10 cellular contexts compared by ENCODE assay signal in genomic region chr17:73492802-73493139, GRCh38.
DNase-seq lines count a peak whose midpoint lies in the region.
"Had no signal": no experiment of that assay in that cellular context is flagged by ENCODE, and none has a peak within 500 bp of the region (broad histone marks: within the 10 kb centered on the region; RNA-seq: fewer than 3 reads in every experiment).

No MANE protein-coding gene starts in this region.

- peak overlapping the region; percentile 73 for H3K56ac ChIP-seq in mesendoderm (ENCODE audit: low read length)

- H3K9ac ChIP-seq in mesendoderm (ENCODE audit: low read length) = no peak overlapping the region

- H3K36me3 ChIP-seq in H7 (replicated peaks; ENCODE audit: control insufficient read depth, insufficient read depth, low read length) (no peaks in the 10 kb centered on the region), mesendoderm (ENCODE audit: control insufficient read depth, insufficient read depth, low read length) (no peaks in the 10 kb centered on the region)

- H3K4ac ChIP-seq in mesendoderm (ENCODE audit: low read depth, low read length) = no peak overlapping the region

- H3K27ac ChIP-seq in mesendoderm (ENCODE audit: low read depth, low read length) = peak overlapping the region; percentile 88

- no peak overlapping the region for H2BK120ac ChIP-seq in mesendoderm (ENCODE audit: low read depth, low read length)

- peaks cover 24% of the 10 kb centered on the region for H3K4me1 ChIP-seq in mesendoderm (ENCODE audit: control insufficient read depth, low read depth, low read length)

- DNase-seq in H7 = peak; percentile 76
- DNase-seq in NCI-H1694 (lab: John Stamatoyannopoulos, UW) = peak; percentile 65
- DNase-seq in NCI-H82 (lab: John Stamatoyannopoulos, UW) = peak; percentile 96
- DNase-seq in mesendoderm = peak; percentile 93
- no peak for DNase-seq in EL
- no peak for DNase-seq in OCI-M2 (lab: John Stamatoyannopoulos, UW; ENCODE audit: unreplicated experiment)
- no peak for DNase-seq in cardiac septum (ENCODE audit: low spot score)
- DNase-seq: activated gamma-delta T cell treated with Interleukin-2 at 50 U/mL for 16 hours, kidney glomerular epithelial cell had no signal

- no peak overlapping the region for H3K4me2 ChIP-seq in mesendoderm (ENCODE audit: low read length)

- no peak overlapping the region for H2AK5ac ChIP-seq in mesendoderm (ENCODE audit: low read length)

- H4K8ac ChIP-seq in mesendoderm (ENCODE audit: low read depth, low read length) = no peak overlapping the region

- no peaks in the 10 kb centered on the region for H3K79me2 ChIP-seq in mesendoderm (ENCODE audit: control insufficient read depth, insufficient read depth, low read length)

- H3K27me3 ChIP-seq in H7 (ENCODE audit: control insufficient read depth, insufficient read depth, low read length) = no peaks in the 10 kb centered on the region
- no peaks in the 10 kb centered on the region for H3K27me3 ChIP-seq in mesendoderm (ENCODE audit: insufficient read depth, low read length, poor library complexity)

- no peak overlapping the region for H3K23ac ChIP-seq in mesendoderm (ENCODE audit: low read length)

- no peaks in the 10 kb centered on the region for H3K79me1 ChIP-seq in mesendoderm (ENCODE audit: low read length)

- intact Hi-C loops in cardiac septum (cut with DNase I) = no loop called here

- H4K5ac ChIP-seq in mesendoderm (ENCODE audit: low read length) = no peak overlapping the region

- peak overlapping the region; percentile 91 for H3K18ac ChIP-seq in mesendoderm (ENCODE audit: low read length)

- H2BK5ac ChIP-seq in mesendoderm (ENCODE audit: low read length) = no peak overlapping the region

- H3K4me3 ChIP-seq in H7 (ENCODE audit: insufficient read depth, low read depth, low read length) (no peak overlapping the region), mesendoderm (ENCODE audit: low read length) (no peak overlapping the region)
- H3K4me3 ChIP-seq: GM12878 had no signal

- H2BK15ac ChIP-seq in mesendoderm (replicated peaks; ENCODE audit: low read depth) = no peak overlapping the region

- no CpG with 5 or more reads among the region's 11 CpGs for WGBS in mesendoderm (ENCODE audit: extremely low coverage, insufficient coverage, low lambda C conversion rate)

Comparison
In these comparisons a context has a peak if more than half of its experiments do, and no peak if none do; other contexts are left out.
1. DNase-seq: peak in H7 (single experiment), NCI-H1694 (single experiment), NCI-H82 (single experiment) and mesendoderm (single experiment); none in EL (single experiment), OCI-M2 (single experiment) and cardiac septum (single experiment).